ENCODE assay signal across 15 cellular contexts in the genomic region with DNA sequence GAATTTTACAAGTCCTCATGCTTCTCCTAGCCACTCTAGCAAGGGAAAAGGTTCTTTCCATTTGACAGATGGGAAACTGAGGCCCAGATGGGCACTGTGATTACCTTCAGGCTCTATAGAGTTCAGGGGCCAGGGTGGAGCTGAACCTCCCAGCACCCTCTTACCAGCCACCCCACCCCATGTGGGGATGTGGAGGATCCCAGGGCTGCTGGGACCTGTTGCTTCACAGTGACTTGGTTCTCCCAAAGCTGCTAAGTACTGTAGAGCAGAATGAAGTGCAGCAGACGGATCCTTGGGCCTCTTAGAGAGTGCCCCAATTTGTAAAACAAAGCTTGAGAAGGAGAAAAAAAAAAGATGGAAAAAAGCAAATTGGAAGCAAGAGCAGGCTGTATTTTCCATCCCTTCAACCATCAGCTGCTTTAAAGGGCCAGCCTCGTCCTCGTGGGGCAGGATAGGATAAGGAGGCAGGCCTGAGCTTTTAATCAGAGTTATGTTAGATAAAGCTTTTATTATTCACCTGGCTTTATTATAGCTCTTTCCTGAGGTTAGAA.
A peak's percentile ranks its signal among the peaks of the same experiment; 100 is the strongest.
DNase-seq lines count a peak whose midpoint lies in the region; ATAC-seq and TF ChIP-seq lines count a peak whose summit lies in the region.
"Had no signal": no experiment of that assay in that cellular context is flagged by ENCODE, and none has a peak within 500 bp of the region (broad histone marks: within the 10 kb centered on the region; RNA-seq: fewer than 3 reads in every experiment).

No MANE protein-coding gene starts in this region.

- ATAC-seq in activated T-helper 17 cell treated with anti-CD3 and anti-CD28 coated beads, Interleukin-2, amount 50 U/mL, for 72 hours (replicated peaks) = no peak
- ATAC-seq in HG02759 (IDR thresholded peaks at IDR 0.05; ENCODE audit: unreplicated experiment) = no peak
- ATAC-seq: HCT116 had no signal

- no peaks in the 10 kb centered on the region for H3K4me1 Mint-ChIP-seq in activated T-helper 17 cell treated with anti-CD3 and anti-CD28 coated beads, Interleukin-2, amount 50 U/mL, for 72 hours
- peaks cover 21% of the 10 kb centered on the region for H3K4me1 Mint-ChIP-seq in nephron
- H3K4me1 Mint-ChIP-seq: CD8-positive, alpha-beta memory T cell had no signal

- H3K36me3 Mint-ChIP-seq in activated T-helper 17 cell treated with anti-CD3 and anti-CD28 coated beads, Interleukin-2, amount 50 U/mL, for 72 hours (ENCODE audit: low read depth) = no peaks in the 10 kb centered on the region
- no peaks in the 10 kb centered on the region for H3K36me3 Mint-ChIP-seq in nephron (ENCODE audit: low read depth)
- H3K36me3 Mint-ChIP-seq: CD14-positive monocyte; CD8-positive, alpha-beta memory T cell had no signal

- no peak for TF ChIP-seq CTCF in nephron (IDR thresholded peaks at IDR 0.05; ENCODE audit: unreplicated experiment in 3 of 3)
- no peak for TF ChIP-seq CTCF in GM10266 (IDR thresholded peaks at IDR 0.05; ENCODE audit: control insufficient read depth, insufficient read depth, low read depth, missing control alignments)

- peak overlapping the region; percentile 40 for H3K27ac Mint-ChIP-seq in activated T-helper 17 cell treated with anti-CD3 and anti-CD28 coated beads, Interleukin-2, amount 50 U/mL, for 72 hours
- H3K27ac Mint-ChIP-seq in nephron = peak overlapping the region in 2 of 3 experiments; percentile 35 to 48
- H3K27ac Mint-ChIP-seq: B cell; CD8-positive, alpha-beta memory T cell had no signal

- peaks cover 5% of the 10 kb centered on the region for H3K27me3 Mint-ChIP-seq in activated T-helper 17 cell treated with anti-CD3 and anti-CD28 coated beads, Interleukin-2, amount 50 U/mL, for 72 hours
- H3K27me3 Mint-ChIP-seq in nephron (ENCODE audit: low read depth) = peaks cover 16% of the 10 kb centered on the region
- H3K27me3 Mint-ChIP-seq: B cell had no signal

- H3K27me3 ChIP-seq in H7 (ENCODE audit: control insufficient read depth, insufficient read depth, low read length) = no peaks in the 10 kb centered on the region

- no peak overlapping the region for H3K4me3 ChIP-seq in H7 (ENCODE audit: insufficient read depth, low read depth, low read length)

- DNase-seq in H7 = peak; percentile 59
- no peak for DNase-seq in NCI-H82 treated with DMSO at 0.1 percent for 48 hours (lab: John Stamatoyannopoulos, UW; ENCODE audit: unreplicated experiment)
- DNase-seq in GM10266 (ENCODE audit: extremely low spot score) = no peak
- no peak for DNase-seq in iPS-NIHi11 (ENCODE audit: low spot score)
- DNase-seq: Caco-2; CD8-positive, alpha-beta memory T cell; DND-41; GDM1; IMR-90 had no signal

- no peak overlapping the region for H3K4me3 Mint-ChIP-seq in activated T-helper 17 cell treated with anti-CD3 and anti-CD28 coated beads, Interleukin-2, amount 50 U/mL, for 72 hours
- no peak overlapping the region for H3K4me3 Mint-ChIP-seq in nephron
- H3K4me3 Mint-ChIP-seq: B cell; CD8-positive, alpha-beta memory T cell had no signal

- no peaks in the 10 kb centered on the region for H3K9me3 Mint-ChIP-seq in activated T-helper 17 cell treated with anti-CD3 and anti-CD28 coated beads, Interleukin-2, amount 50 U/mL, for 72 hours
- H3K9me3 Mint-ChIP-seq in nephron = no peaks in the 10 kb centered on the region
- H3K9me3 Mint-ChIP-seq: CD8-positive, alpha-beta memory T cell had no signal

- H3K36me3 ChIP-seq in H7 (replicated peaks; ENCODE audit: control insufficient read depth, insufficient read depth, low read length) = no peaks in the 10 kb centered on the region
